In genomic region chr13:102484329-102484728, GRCh38 we compare ENCODE assay signal across 12 cellular contexts.
DNase-seq lines count a peak whose midpoint lies in the region; ATAC-seq, FAIRE-seq and TF ChIP-seq lines count a peak whose summit lies in the region.
"Had no signal": no experiment of that assay in that cellular context is flagged by ENCODE, and none has a peak within 500 bp of the region (broad histone marks: within the 10 kb centered on the region; RNA-seq: fewer than 3 reads in every experiment).

No MANE protein-coding gene starts in this region.

- no peak overlapping the region for H3K4me2 ChIP-seq in astrocyte (ENCODE audit: low read length)

- no peak overlapping the region for H3K27ac Mint-ChIP-seq in astrocyte (ENCODE audit: unreplicated experiment)

- H3K9me3 Mint-ChIP-seq in astrocyte (ENCODE audit: unreplicated experiment) = no peaks in the 10 kb centered on the region

- H2AFZ ChIP-seq in astrocyte (ENCODE audit: low read depth, low read length) = no peak overlapping the region
- H2AFZ ChIP-seq: parathyroid adenoma had no signal

- H3K9me3 ChIP-seq in astrocyte (ENCODE audit: insufficient read depth, low read depth, low read length) = no peaks in the 10 kb centered on the region
- H3K9me3 ChIP-seq: left lung had no signal

- H3K27ac ChIP-seq in astrocyte (ENCODE audit: low read depth, low read length) (no peak overlapping the region), substantia nigra (ENCODE audit: low read depth, low read length, poor library complexity, severe bottlenecking) (no peak overlapping the region)
- H3K27ac ChIP-seq: left lung, parathyroid adenoma had no signal

- H3K9ac ChIP-seq in astrocyte (ENCODE audit: low read length) = no peak overlapping the region
- H3K9ac ChIP-seq: parathyroid adenoma had no signal

- ATAC-seq in HG03139 (IDR thresholded peaks at IDR 0.05; ENCODE audit: unreplicated experiment) = no peak
- ATAC-seq: left lung had no signal

- H3K4me3 ChIP-seq in astrocyte (ENCODE audit: insufficient read depth, low read depth, low read length) (no peak overlapping the region), kidney epithelial cell (ENCODE audit: low read depth, low read length) (no peak overlapping the region)
- H3K4me3 ChIP-seq: left lung had no signal

- H3K27me3 ChIP-seq in astrocyte (ENCODE audit: insufficient read depth, low read length) = no peaks in the 10 kb centered on the region
- H3K27me3 ChIP-seq in kidney epithelial cell (ENCODE audit: control insufficient read depth, insufficient read depth, low read length) = no peaks in the 10 kb centered on the region
- H3K27me3 ChIP-seq: left lung had no signal

- no peaks in the 10 kb centered on the region for H4K20me1 ChIP-seq in astrocyte (ENCODE audit: insufficient read depth, low read length)

- DNase-seq in EH (ENCODE audit: low read depth) = peak; percentile 1
- peak; percentile 29 for DNase-seq in HT-29 (ENCODE audit: low spot score)
- peak; percentile 2 for DNase-seq in astrocyte (ENCODE audit: low read depth)
- DNase-seq in kidney epithelial cell (ENCODE audit: low read depth) = no peak
- no peak for DNase-seq in activated T-cell treated with anti-CD3 and anti-CD28 coated beads, Interleukin-2, amount 50 U/mL, for 1 hour
- DNase-seq in substantia nigra (lab: John Stamatoyannopoulos, UW) = no peak
- no peak for DNase-seq in NCI-H1436 (lab: John Stamatoyannopoulos, UW)
- DNase-seq: left lung, T-helper 9 cell had no signal

- no peaks in the 10 kb centered on the region for H3K4me1 Mint-ChIP-seq in astrocyte (ENCODE audit: low read depth, unreplicated experiment)

- no peaks in the 10 kb centered on the region for H3K36me3 Mint-ChIP-seq in astrocyte (ENCODE audit: low read depth, unreplicated experiment)

- H3K4me1 ChIP-seq in astrocyte (ENCODE audit: insufficient read depth, low read length) = no peaks in the 10 kb centered on the region
- H3K4me1 ChIP-seq: left lung, parathyroid adenoma had no signal

- H3K27me3 Mint-ChIP-seq in astrocyte (ENCODE audit: low read depth, unreplicated experiment) = no peaks in the 10 kb centered on the region

- FAIRE-seq in astrocyte (lab: Jason Lieb, UNC) = no peak
- FAIRE-seq: GM18507 had no signal

- H3K79me2 ChIP-seq in astrocyte (ENCODE audit: insufficient read depth, low read length) = no peaks in the 10 kb centered on the region
- H3K79me2 ChIP-seq: parathyroid adenoma had no signal

- H3K4me3 Mint-ChIP-seq in astrocyte (ENCODE audit: unreplicated experiment) = no peak overlapping the region

- TF ChIP-seq CTCF in astrocyte (IDR thresholded peaks at IDR 0.05; ENCODE audit: insufficient read depth, low read depth, low read length) (no peak), kidney epithelial cell (IDR thresholded peaks at IDR 0.05; ENCODE audit: insufficient read depth, low read length, poor library complexity, severe bottlenecking) (peak; percentile 25)

- no peaks in the 10 kb centered on the region for H3K36me3 ChIP-seq in astrocyte (ENCODE audit: insufficient read depth, low read length)
- H3K36me3 ChIP-seq in kidney epithelial cell (ENCODE audit: control insufficient read depth, insufficient read depth, low read length) = no peaks in the 10 kb centered on the region
- H3K36me3 ChIP-seq: left lung had no signal

Comparison
In these comparisons a context has a peak if more than half of its experiments do, and no peak if none do; other contexts are left out.
1. DNase-seq: peak in EH (single experiment), HT-29 (single experiment) and astrocyte (single experiment); none in kidney epithelial cell (single experiment), activated T-cell treated with anti-CD3 and anti-CD28 coated beads, Interleukin-2, amount 50 U/mL, for 1 hour (single experiment), substantia nigra (0 of 49) and NCI-H1436 (single experiment).